ENCODE assay signal across 1 cellular context in genomic region chr1:236795035-236795756, GRCh38.
A peak's percentile ranks its signal among the peaks of the same experiment; 100 is the strongest.
TF ChIP-seq lines count a peak whose summit lies in the region.

TSS of gene MTR (plus strand) at chr1:236795292. CDS start at chr1:236795704, 412 bp downstream.

TF ChIP-seq in HepG2, 621 proteins besides CTCF, POLR2A, EP300 and RAD21 (continued from another document):
- peak; percentile 58; the same call in 1 of the 2 replicates for TF ChIP-seq BCL6 (CRISPR knock-in tag; IDR thresholded peaks at IDR 0.05)
- peak; percentile 89 for TF ChIP-seq ARNT2 (CRISPR knock-in tag; IDR thresholded peaks at IDR 0.05; ENCODE audit: low read depth)
- no peak for TF ChIP-seq SETDB1 (CRISPR knock-in tag; IDR thresholded peaks at IDR 0.05; ENCODE audit: borderline replicate concordance)
- TF ChIP-seq CREB1 (IDR thresholded peaks at IDR 0.05) = peak; percentile 58
- TF ChIP-seq CREB1 (CRISPR knock-in tag; IDR thresholded peaks at IDR 0.05) = peak; percentile 84
- peak; percentile 23; the same call in 1 of the 2 replicates for TF ChIP-seq ZSCAN25 (CRISPR knock-in tag; IDR thresholded peaks at IDR 0.05)
- peak; percentile 66; the same call in 1 of the 2 replicates for TF ChIP-seq BRCA1 (CRISPR knock-in tag; IDR thresholded peaks at IDR 0.05)
- TF ChIP-seq ZSCAN21 (CRISPR knock-in tag; IDR thresholded peaks at IDR 0.05; ENCODE audit: borderline replicate concordance) = peak; percentile 65
- TF ChIP-seq AHR (CRISPR knock-in tag; IDR thresholded peaks at IDR 0.05) = peak; percentile 86; the same call in 1 of the 2 replicates
- TF ChIP-seq ZMYM3 (CRISPR knock-in tag; IDR thresholded peaks at IDR 0.05) = peak; percentile 54; the same call in 1 of the 2 replicates
- peak; percentile 88 for TF ChIP-seq ZNF776 (CRISPR knock-in tag; IDR thresholded peaks at IDR 0.05)
- TF ChIP-seq ZNF605 (CRISPR knock-in tag; IDR thresholded peaks at IDR 0.05) = peak; percentile 98
- TF ChIP-seq ARID4A (CRISPR knock-in tag; IDR thresholded peaks at IDR 0.05; ENCODE audit: borderline replicate concordance) = peak; percentile 96
- TF ChIP-seq, protein P1, sequence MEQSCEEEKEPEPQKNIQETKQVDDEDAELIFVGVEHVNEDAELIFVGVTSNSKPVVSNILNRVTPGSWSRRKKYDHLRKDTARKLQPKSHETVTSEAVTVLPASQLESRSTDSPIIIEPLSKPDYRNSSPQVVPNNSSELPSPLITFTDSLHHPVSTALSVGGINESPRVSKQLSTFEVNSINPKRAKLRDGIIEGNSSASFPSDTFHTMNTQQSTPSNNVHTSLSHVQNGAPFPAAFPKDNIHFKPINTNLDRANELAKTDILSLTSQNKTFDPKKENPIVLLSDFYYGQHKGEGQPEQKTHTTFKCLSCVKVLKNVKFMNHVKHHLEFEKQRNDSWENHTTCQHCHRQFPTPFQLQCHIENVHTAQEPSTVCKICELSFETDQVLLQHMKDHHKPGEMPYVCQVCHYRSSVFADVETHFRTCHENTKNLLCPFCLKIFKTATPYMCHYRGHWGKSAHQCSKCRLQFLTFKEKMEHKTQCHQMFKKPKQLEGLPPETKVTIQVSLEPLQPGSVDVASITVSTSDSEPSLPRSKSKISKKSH (CRISPR knock-in tag; IDR thresholded peaks at IDR 0.05; ENCODE audit: borderline replicate concordance) = peak; percentile 95
- no peak for TF ChIP-seq NFATC3 (CRISPR knock-in tag; IDR thresholded peaks at IDR 0.05)
- 0 out of 2 replicates have a peak, but pooled peaks have one; percentile 89 for TF ChIP-seq ZSCAN12 (CRISPR knock-in tag; IDR thresholded peaks at IDR 0.05)
- no peak for TF ChIP-seq HNRNPUL1 (IDR thresholded peaks at IDR 0.05; ENCODE audit: low read depth, low read length)
- TF ChIP-seq ZNF34 (CRISPR knock-in tag; IDR thresholded peaks at IDR 0.05; ENCODE audit: borderline replicate concordance) = no peak; the same call in 1 of the 2 replicates
- TF ChIP-seq ZNF275 (CRISPR knock-in tag; IDR thresholded peaks at IDR 0.05; ENCODE audit: borderline replicate concordance) = peak; percentile 74; the same call in 1 of the 2 replicates
- TF ChIP-seq SRSF4 (IDR thresholded peaks at IDR 0.05; ENCODE audit: low read depth, low read length, poor library complexity, severe bottlenecking) = no peak
- peak; percentile 72; the same call in 1 of the 2 replicates for TF ChIP-seq ZNF75D (CRISPR knock-in tag; IDR thresholded peaks at IDR 0.05; ENCODE audit: borderline replicate concordance)
- TF ChIP-seq MED1 (CRISPR knock-in tag; IDR thresholded peaks at IDR 0.05) = peak; percentile 9
- TF ChIP-seq, protein P2, sequence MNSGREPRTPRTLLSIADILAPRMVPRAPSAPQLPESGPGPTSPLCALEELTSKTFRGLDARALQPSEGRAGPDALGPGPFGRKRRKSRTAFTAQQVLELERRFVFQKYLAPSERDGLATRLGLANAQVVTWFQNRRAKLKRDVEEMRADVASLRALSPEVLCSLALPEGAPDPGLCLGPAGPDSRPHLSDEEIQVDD (CRISPR knock-in tag; IDR thresholded peaks at IDR 0.05; ENCODE audit: borderline replicate concordance) = peak; percentile 59; the same call in 1 of the 2 replicates
- TF ChIP-seq FOXC1 (CRISPR knock-in tag; IDR thresholded peaks at IDR 0.05; ENCODE audit: borderline replicate concordance) = peak; percentile 97
- peak; percentile 28; the same call in 1 of the 2 replicates for TF ChIP-seq REPIN1 (CRISPR knock-in tag; IDR thresholded peaks at IDR 0.05; ENCODE audit: borderline replicate concordance, low read depth)
- TF ChIP-seq TMF1 (CRISPR knock-in tag; IDR thresholded peaks at IDR 0.05; ENCODE audit: low read depth) = peak; percentile 92
- TF ChIP-seq ZNF3 (CRISPR knock-in tag; IDR thresholded peaks at IDR 0.05) = no peak
- peak; percentile 87 for TF ChIP-seq TBX2 (CRISPR knock-in tag; IDR thresholded peaks at IDR 0.05; ENCODE audit: borderline replicate concordance)
- 0 out of 2 replicates have a peak, but pooled peaks have one; percentile 55 for TF ChIP-seq MLLT10 (CRISPR knock-in tag; IDR thresholded peaks at IDR 0.05)
- peak; percentile 92 for TF ChIP-seq ARID2 (CRISPR knock-in tag; IDR thresholded peaks at IDR 0.05; ENCODE audit: borderline replicate concordance)
- TF ChIP-seq CBX5 (CRISPR knock-in tag; IDR thresholded peaks at IDR 0.05; ENCODE audit: borderline replicate concordance) = no peak; the same call in 1 of the 2 replicates
- TF ChIP-seq, protein P3, sequence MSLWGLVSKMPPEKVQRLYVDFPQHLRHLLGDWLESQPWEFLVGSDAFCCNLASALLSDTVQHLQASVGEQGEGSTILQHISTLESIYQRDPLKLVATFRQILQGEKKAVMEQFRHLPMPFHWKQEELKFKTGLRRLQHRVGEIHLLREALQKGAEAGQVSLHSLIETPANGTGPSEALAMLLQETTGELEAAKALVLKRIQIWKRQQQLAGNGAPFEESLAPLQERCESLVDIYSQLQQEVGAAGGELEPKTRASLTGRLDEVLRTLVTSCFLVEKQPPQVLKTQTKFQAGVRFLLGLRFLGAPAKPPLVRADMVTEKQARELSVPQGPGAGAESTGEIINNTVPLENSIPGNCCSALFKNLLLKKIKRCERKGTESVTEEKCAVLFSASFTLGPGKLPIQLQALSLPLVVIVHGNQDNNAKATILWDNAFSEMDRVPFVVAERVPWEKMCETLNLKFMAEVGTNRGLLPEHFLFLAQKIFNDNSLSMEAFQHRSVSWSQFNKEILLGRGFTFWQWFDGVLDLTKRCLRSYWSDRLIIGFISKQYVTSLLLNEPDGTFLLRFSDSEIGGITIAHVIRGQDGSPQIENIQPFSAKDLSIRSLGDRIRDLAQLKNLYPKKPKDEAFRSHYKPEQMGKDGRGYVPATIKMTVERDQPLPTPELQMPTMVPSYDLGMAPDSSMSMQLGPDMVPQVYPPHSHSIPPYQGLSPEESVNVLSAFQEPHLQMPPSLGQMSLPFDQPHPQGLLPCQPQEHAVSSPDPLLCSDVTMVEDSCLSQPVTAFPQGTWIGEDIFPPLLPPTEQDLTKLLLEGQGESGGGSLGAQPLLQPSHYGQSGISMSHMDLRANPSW (CRISPR knock-in tag; IDR thresholded peaks at IDR 0.05; ENCODE audit: borderline replicate concordance) = 0 out of 2 replicates have a peak, but pooled peaks have one; percentile 60
- TF ChIP-seq, protein P4, sequence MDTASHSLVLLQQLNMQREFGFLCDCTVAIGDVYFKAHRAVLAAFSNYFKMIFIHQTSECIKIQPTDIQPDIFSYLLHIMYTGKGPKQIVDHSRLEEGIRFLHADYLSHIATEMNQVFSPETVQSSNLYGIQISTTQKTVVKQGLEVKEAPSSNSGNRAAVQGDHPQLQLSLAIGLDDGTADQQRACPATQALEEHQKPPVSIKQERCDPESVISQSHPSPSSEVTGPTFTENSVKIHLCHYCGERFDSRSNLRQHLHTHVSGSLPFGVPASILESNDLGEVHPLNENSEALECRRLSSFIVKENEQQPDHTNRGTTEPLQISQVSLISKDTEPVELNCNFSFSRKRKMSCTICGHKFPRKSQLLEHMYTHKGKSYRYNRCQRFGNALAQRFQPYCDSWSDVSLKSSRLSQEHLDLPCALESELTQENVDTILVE (CRISPR knock-in tag; IDR thresholded peaks at IDR 0.05) = peak; percentile 65; the same call in 1 of the 2 replicates
